ENCODE assay signal across 24 cellular contexts in genomic region chr2:190668892-190669291, GRCh38. TPM values are rescaled to one million over a fixed set of nuclear protein-coding genes. Genes with fewer than 3 reads are reported as not detected.
DNase-seq lines count a peak whose midpoint lies in the region; ATAC-seq and TF ChIP-seq lines count a peak whose summit lies in the region.
"Had no signal": no experiment of that assay in that cellular context is flagged by ENCODE, and none has a peak within 500 bp of the region (broad histone marks: within the 10 kb centered on the region; RNA-seq: fewer than 3 reads in every experiment).

No MANE protein-coding gene starts in this region.

- H3F3A ChIP-seq in GM23248 (ENCODE audit: insufficient read depth) = peaks cover 2% of the 10 kb centered on the region; the same call in 1 of the 2 replicates

- H3K79me2 ChIP-seq in GM23248 (ENCODE audit: insufficient read depth) = peaks cover 65% of the 10 kb centered on the region

- peak overlapping the region; percentile 2 for H3K27ac ChIP-seq in CD8-positive, alpha-beta memory T cell (ENCODE audit: low read depth, low read length)
- H3K27ac ChIP-seq in GM23248 (no peak overlapping the region), foreskin keratinocyte (no peak overlapping the region)
- H3K27ac ChIP-seq: left lung, suprapubic skin had no signal

- H3K9ac ChIP-seq in GM23248 = no peak overlapping the region

- DNase-seq in CD8-positive, alpha-beta memory T cell = no peak
- DNase-seq in GM23248 (peak; percentile 24), RPMI7951 (ENCODE audit: low read depth) (peak; percentile 23), foreskin keratinocyte (peak in 1 of 2 donors; percentile 26), AG08396 (ENCODE audit: low spot score) (no peak), cardiac septum (ENCODE audit: low spot score) (no peak), NCI-H146 treated with DMSO at 0.1 percent for 48 hours (lab: John Stamatoyannopoulos, UW; ENCODE audit: unreplicated experiment) (no peak)
- DNase-seq: activated CD4-positive, alpha-beta T cell treated with anti-CD3 and anti-CD28 coated beads for 36 hours; activated CD8-positive, alpha-beta memory T cell treated with anti-CD3 and anti-CD28 coated beads for 24 hours; activated T-cell treated with anti-CD3 and anti-CD28 coated beads, Interleukin-2, amount 50 U/mL, for 1 hour; effector CD4-positive, alpha-beta T cell; foreskin fibroblast; H7; left lung; natural killer cell; NCI-H1105 treated with DMSO at 0.1 percent for 48 hours; NCI-H2029 treated with DMSO at 0.1 percent for 48 hours; NCI-H82; SHP77 treated with DMSO at 0.1 percent for 48 hours; small intestine; stimulated activated CD4-positive, alpha-beta T cell treated with anti-CD3 and anti-CD28 coated beads, Interleukin-2, amount 100 ng/mL, for 24 hours had no signal

- no peaks in the 10 kb centered on the region for H3K9me3 Mint-ChIP-seq in CD8-positive, alpha-beta memory T cell
- H3K9me3 Mint-ChIP-seq: natural killer cell had no signal

- peaks cover 8% of the 10 kb centered on the region for H3K36me3 ChIP-seq in CD8-positive, alpha-beta memory T cell (ENCODE audit: insufficient read depth, low read length)
- H3K36me3 ChIP-seq in GM23248 (ENCODE audit: low read depth) = peaks cover 13% of the 10 kb centered on the region; the same call in 1 of the 2 replicates

- H3K4me2 ChIP-seq in GM23248 (ENCODE audit: unreplicated experiment) = no peak overlapping the region

- no peaks in the 10 kb centered on the region for H4K20me1 ChIP-seq in GM23248 (ENCODE audit: insufficient read depth)

- CTCF ChIA-PET in CD8-positive, alpha-beta memory T cell (lab: Charles Lee) = interaction anchor here (1.0 kb wide), 1 partner anchor 16 kb away, joined by 3 read pairs; no protein-coding TSS in a partner anchor

- no peak for TF ChIP-seq CTCF in foreskin keratinocyte (conservative IDR thresholded peaks at IDR 0.05)

- no peak overlapping the region for H2AFZ ChIP-seq in GM23248

- H3K27me3 Mint-ChIP-seq in CD8-positive, alpha-beta memory T cell = no peaks in the 10 kb centered on the region
- H3K27me3 Mint-ChIP-seq: activated CD4-positive, alpha-beta T cell treated with anti-CD3 and anti-CD28 coated beads for 36 hours had no signal

- intact Hi-C loops in cardiac septum (cut with DNase I) = no loop called here

- peak overlapping the region in 1 of 8 donors; percentile 17 for H3K27ac Mint-ChIP-seq in CD8-positive, alpha-beta memory T cell
- H3K27ac Mint-ChIP-seq: activated CD4-positive, alpha-beta T cell treated with anti-CD3 and anti-CD28 coated beads for 36 hours; natural killer cell had no signal

- H3K4me3 ChIP-seq in CD8-positive, alpha-beta memory T cell (ENCODE audit: low read length) = no peak overlapping the region
- H3K4me3 ChIP-seq in GM23248 = no peak overlapping the region
- H3K4me3 ChIP-seq: left lung, suprapubic skin had no signal

- peaks cover 35 to 59% (median 54%) of the 10 kb centered on the region in 3 donors for H3K4me1 Mint-ChIP-seq in CD8-positive, alpha-beta memory T cell

- peaks cover 16 to 37% (median 20%) of the 10 kb centered on the region in 3 donors for H3K36me3 Mint-ChIP-seq in CD8-positive, alpha-beta memory T cell

- peaks cover 8% of the 10 kb centered on the region for H3K4me1 ChIP-seq in CD8-positive, alpha-beta memory T cell (ENCODE audit: insufficient read depth, low read length)
- H3K4me1 ChIP-seq in GM23248 (ENCODE audit: insufficient read depth) (peaks cover 23% of the 10 kb centered on the region), foreskin keratinocyte (peaks cover 10% of the 10 kb centered on the region)
- H3K4me1 ChIP-seq: left lung had no signal

- no peaks in the 10 kb centered on the region for H3K9me3 ChIP-seq in CD8-positive, alpha-beta memory T cell (ENCODE audit: low read length)
- no peaks in the 10 kb centered on the region for H3K9me3 ChIP-seq in GM23248 (ENCODE audit: low read depth)
- H3K9me3 ChIP-seq: left lung, suprapubic skin had no signal

- no peak overlapping the region for H3K4me3 Mint-ChIP-seq in CD8-positive, alpha-beta memory T cell
- H3K4me3 Mint-ChIP-seq: activated CD4-positive, alpha-beta T cell treated with anti-CD3 and anti-CD28 coated beads for 36 hours; CD14-positive monocyte; natural killer cell had no signal

- H3K27me3 ChIP-seq in CD8-positive, alpha-beta memory T cell (ENCODE audit: insufficient read depth, low read length, poor library complexity, severe bottlenecking) = no peaks in the 10 kb centered on the region
- no peaks in the 10 kb centered on the region for H3K27me3 ChIP-seq in GM23248 (replicated peaks; ENCODE audit: insufficient read depth)
- no peaks in the 10 kb centered on the region for H3K27me3 ChIP-seq in foreskin keratinocyte
- H3K27me3 ChIP-seq: left lung, suprapubic skin had no signal

- POLR2A ChIA-PET in CD8-positive, alpha-beta memory T cell (lab: Charles Lee) = no interaction called here

- H3K9me2 ChIP-seq in GM23248 (ENCODE audit: insufficient read depth) = no peaks in the 10 kb centered on the region

- in situ Hi-C loops in GM23248 (cut with MboI) = no loop called here

- peak; percentile 88 for ATAC-seq in foreskin keratinocyte
- no peak for ATAC-seq in HG03095 (IDR thresholded peaks at IDR 0.05; ENCODE audit: unreplicated experiment)
- ATAC-seq: activated CD4-positive, alpha-beta T cell treated with anti-CD3 and anti-CD28 coated beads for 36 hours; left lung; natural killer cell had no signal

RNA-seq across cellular contexts. Expression of gene NAB1, which starts 20.0 kb away (rescaled TPM):
- 10 to 100 TPM; 29.8 to 35.1 TPM for total RNA-seq in CD8-positive, alpha-beta memory T cell
- 3.9 TPM for polyA plus RNA-seq in CD8-positive, alpha-beta memory T cell
- 44.1 and 48.3 TPM in 2 replicates for total RNA-seq in GM23248 (2014; rRNA removed; shearing (Covaris generic))
- polyA plus RNA-seq in GM23248 (2016; fragmentation: Nextera tagmentation; extraction: Ambion mirVana) = 13.0 TPM in 2 replicates
- total RNA-seq in RPMI7951 (2014; rRNA removed; shearing (Covaris generic)) = 47.0 and 51.7 TPM in 2 replicates
- 23.0 and 26.6 TPM in 2 replicates for total RNA-seq in foreskin keratinocyte
- polyA plus RNA-seq in foreskin keratinocyte = 5.0 and 5.2 TPM in 2 replicates
- total RNA-seq in cardiac septum = 35.4 TPM

Comparison
In these comparisons a context has a peak if more than half of its experiments do, and no peak if none do; other contexts are left out.
1. DNase-seq: peak in GM23248 (single experiment) and RPMI7951 (single experiment); none in CD8-positive, alpha-beta memory T cell (0 of 5), AG08396 (single experiment), cardiac septum (single experiment) and NCI-H146 treated with DMSO at 0.1 percent for 48 hours (single experiment).